Comparison of ENCODE assay signal across 1 cellular context in the genomic region with DNA sequence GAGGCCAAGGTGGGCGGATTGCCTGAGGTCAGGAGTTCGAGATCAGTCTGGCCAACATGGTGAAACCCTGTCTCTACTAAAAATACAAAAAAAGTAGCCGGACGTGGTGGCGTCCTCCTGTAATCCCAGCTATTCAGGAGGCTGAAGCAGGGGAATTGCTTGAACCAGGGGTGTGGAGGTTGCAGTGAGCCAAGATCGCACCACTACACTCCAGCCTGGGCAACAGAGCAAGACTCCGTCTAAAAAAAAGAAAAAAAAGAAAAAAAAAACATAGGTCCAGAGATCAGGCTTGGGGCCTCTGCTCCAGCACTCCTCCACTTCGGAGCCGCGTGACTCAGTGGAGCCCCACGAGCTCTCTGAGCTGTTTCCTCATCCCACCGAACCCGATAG.
TF ChIP-seq lines count a peak whose summit lies in the region.

No MANE protein-coding gene starts in this region.

TF ChIP-seq in HEK293, 187 proteins besides CTCF, POLR2A, EP300 and RAD21:
- 0 out of 2 replicates have a peak, but pooled peaks have one; percentile 25 for TF ChIP-seq EGR2 (tag by site-specific recombination; IDR thresholded peaks at IDR 0.05; ENCODE audit: low read depth)
